In genomic region chr1:184405094-184405493, GRCh38 we compare ENCODE assay signal across 25 cellular contexts.
"Had no signal": no experiment of that assay in that cellular context is flagged by ENCODE, and none has a peak within 500 bp of the region (broad histone marks: within the 10 kb centered on the region; RNA-seq: fewer than 3 reads in every experiment).

No MANE protein-coding gene starts in this region.

- DNase-seq: activated CD4-positive, alpha-beta memory T cell treated with anti-CD3 and anti-CD28 coated beads for 36 hours; activated CD4-positive, alpha-beta T cell treated with anti-CD3 and anti-CD28 coated beads, Interleukin-2, amount 10 ng/mL, durations not matched to agents 7 days and 5 days; activated CD4-positive, CD25-positive, alpha-beta regulatory T cell; activated CD8-positive, alpha-beta memory T cell treated with anti-CD3 and anti-CD28 coated beads for 24 hours; activated effector memory CD4-positive, alpha-beta T cell treated with anti-CD3 and anti-CD28 coated beads, Interleukin-2, amount 50 U/mL, for 16 hours; activated naive CD4-positive, alpha-beta T cell treated with Interleukin-2 at 50 U/mL for 16 hours; activated naive CD8-positive, alpha-beta T cell treated with anti-CD3 and anti-CD28 coated beads, Interleukin-2, amount 50 U/mL, for 24 hours; activated T-cell treated with anti-CD3 and anti-CD28 coated beads, Interleukin-2, amount 50 U/mL, for 4 hours; amygdala; brain microvascular endothelial cell; MM.1S; NCI-H1105; NCI-H1436; NCI-H1694 treated with DMSO at 0.1 percent for 48 hours; NCI-H2029 treated with DMSO at 0.1 percent for 48 hours; NCI-H345; NCI-H510A; NCI-H82; PC-3; SHP77; SW 1271 had no signal

- H3K27me3 ChIP-seq: brain microvascular endothelial cell, cardiac muscle cell had no signal

- H3K9me3 ChIP-seq: SJSA1 had no signal

- H3K4me3 ChIP-seq: cardiac muscle cell, SJSA1 had no signal

- H3K36me3 Mint-ChIP-seq: activated CD4-positive, alpha-beta memory T cell treated with anti-CD3 and anti-CD28 coated beads for 36 hours; activated naive CD4-positive, alpha-beta T cell treated with anti-CD3 and anti-CD28 coated beads, Interleukin-2, amount 50 U/mL, for 72 hours had no signal

- H3K4me3 Mint-ChIP-seq: activated CD4-positive, alpha-beta memory T cell treated with anti-CD3 and anti-CD28 coated beads for 36 hours; activated CD4-positive, alpha-beta T cell treated with anti-CD3 and anti-CD28 coated beads, Interleukin-2, amount 10 ng/mL, durations not matched to agents 7 days and 5 days; activated naive CD8-positive, alpha-beta T cell treated with anti-CD3 and anti-CD28 coated beads, Interleukin-2, amount 50 U/mL, for 24 hours; activated T-cell treated with anti-CD3 and anti-CD28 coated beads, Interleukin-2, amount 50 U/mL, for 4 hours; T-helper 1 cell treated with Interleukin-12 subunit alpha and Interleukin-12 subunit beta and Interleukin-4 antibody, amounts not matched to agents 30 μg/mL and 1 μg/mL, for 36 hours had no signal

- H3K27ac Mint-ChIP-seq: activated CD4-positive, alpha-beta memory T cell treated with anti-CD3 and anti-CD28 coated beads for 36 hours; activated CD4-positive, alpha-beta T cell treated with anti-CD3 and anti-CD28 coated beads, Interleukin-2, amount 10 ng/mL, durations not matched to agents 7 days and 5 days; activated naive CD4-positive, alpha-beta T cell treated with anti-CD3 and anti-CD28 coated beads, Interleukin-2, amount 50 U/mL, for 72 hours; activated naive CD8-positive, alpha-beta T cell treated with anti-CD3 and anti-CD28 coated beads, Interleukin-2, amount 50 U/mL, for 24 hours; T-helper 1 cell treated with Interleukin-12 subunit alpha and Interleukin-12 subunit beta and Interleukin-4 antibody, amounts not matched to agents 30 μg/mL and 1 μg/mL, for 36 hours had no signal

- ATAC-seq: activated naive CD4-positive, alpha-beta T cell treated with anti-CD3 and anti-CD28 coated beads, Interleukin-2, amount 50 U/mL, for 72 hours; activated naive CD8-positive, alpha-beta T cell treated with anti-CD3 and anti-CD28 coated beads, Interleukin-2, amount 50 U/mL, for 24 hours; activated T-cell treated with anti-CD3 and anti-CD28 coated beads, Interleukin-2, amount 50 U/mL, for 4 hours; PC-3 had no signal

- H3K27ac ChIP-seq: brain microvascular endothelial cell, cardiac muscle cell, SJSA1 had no signal

- H3K36me3 ChIP-seq: brain microvascular endothelial cell, cardiac muscle cell, SJSA1 had no signal

- H3K4me1 Mint-ChIP-seq: activated CD4-positive, alpha-beta T cell treated with anti-CD3 and anti-CD28 coated beads, Interleukin-2, amount 10 ng/mL, durations not matched to agents 7 days and 5 days had no signal

- H3K9me3 Mint-ChIP-seq: activated CD4-positive, alpha-beta memory T cell treated with anti-CD3 and anti-CD28 coated beads for 36 hours; activated CD4-positive, alpha-beta T cell treated with anti-CD3 and anti-CD28 coated beads, Interleukin-2, amount 10 ng/mL, durations not matched to agents 7 days and 5 days; activated naive CD4-positive, alpha-beta T cell treated with anti-CD3 and anti-CD28 coated beads, Interleukin-2, amount 50 U/mL, for 72 hours; activated naive CD8-positive, alpha-beta T cell treated with anti-CD3 and anti-CD28 coated beads, Interleukin-2, amount 50 U/mL, for 24 hours; activated T-cell treated with anti-CD3 and anti-CD28 coated beads, Interleukin-2, amount 50 U/mL, for 4 hours; T-helper 1 cell treated with Interleukin-12 subunit alpha and Interleukin-12 subunit beta and Interleukin-4 antibody, amounts not matched to agents 30 μg/mL and 1 μg/mL, for 36 hours had no signal
